Comparison of ENCODE assay signal across 13 cellular contexts in genomic region chr18:23784811-23785245, GRCh38.
DNase-seq lines count a peak whose midpoint lies in the region; ATAC-seq and TF ChIP-seq lines count a peak whose summit lies in the region.
"Had no signal": no experiment of that assay in that cellular context is flagged by ENCODE, and none has a peak within 500 bp of the region (broad histone marks: within the 10 kb centered on the region; RNA-seq: fewer than 3 reads in every experiment).

No MANE protein-coding gene starts in this region.

- no peak for TF ChIP-seq EP300 in transverse colon (IDR thresholded peaks at IDR 0.05; ENCODE audit: low read depth)

- H3K4me3 ChIP-seq in foreskin fibroblast (ENCODE audit: low read depth in 1 of 2, low read length in 2 of 2) (no peak overlapping the region), transverse colon (no peak overlapping the region)
- H3K4me3 ChIP-seq in naive thymus-derived CD4-positive, alpha-beta T cell (ENCODE audit: low read length) = no peak overlapping the region

- H3K27me3 Mint-ChIP-seq in naive thymus-derived CD4-positive, alpha-beta T cell = peaks cover 7 to 48% (median 11%) of the 10 kb centered on the region in 5 donors

- peak; percentile 74 for ATAC-seq in SK-N-SH treated with all-trans-retinoic acid at 6 μM for 48 hours
- no peak for ATAC-seq in naive thymus-derived CD4-positive, alpha-beta T cell
- ATAC-seq in GM19035 (IDR thresholded peaks at IDR 0.05; ENCODE audit: unreplicated experiment) = no peak
- ATAC-seq in HG03571 (IDR thresholded peaks at IDR 0.05; ENCODE audit: unreplicated experiment) = no peak
- ATAC-seq: naive thymus-derived CD8-positive, alpha-beta T cell had no signal

- in situ Hi-C loops in transverse colon (cut with MboI; ENCODE audit: low pct_ligation_motif_present in 1 of 4, low pct_unique_long_range_greater_than_20kb in 1 of 4, low sequenced_read_pairs in 3 of 4) = loop anchor here in 1 of 4 donors (25.0 kb wide), 1 partner anchor 98 kb away; the partner anchor contains the start of gene LAMA3

- CTCF ChIA-PET in naive thymus-derived CD4-positive, alpha-beta T cell (lab: Charles Lee) = interaction anchor here (0.5 kb wide), 1 partner anchor 76 kb away, joined by 3 read pairs; no protein-coding TSS in a partner anchor

- no peak overlapping the region for H3K27ac ChIP-seq in transverse colon
- no peak overlapping the region for H3K27ac ChIP-seq in naive thymus-derived CD4-positive, alpha-beta T cell (ENCODE audit: low read depth, low read length)
- H3K27ac ChIP-seq: HL-60 had no signal

- H3K4me3 Mint-ChIP-seq in naive thymus-derived CD4-positive, alpha-beta T cell = no peak overlapping the region
- H3K4me3 Mint-ChIP-seq: naive thymus-derived CD8-positive, alpha-beta T cell had no signal

- H3K27ac Mint-ChIP-seq in naive thymus-derived CD4-positive, alpha-beta T cell = no peak overlapping the region
- H3K27ac Mint-ChIP-seq: naive thymus-derived CD8-positive, alpha-beta T cell had no signal

- H3K4me1 Mint-ChIP-seq in naive thymus-derived CD4-positive, alpha-beta T cell = peaks cover 0 to 15% (median 10%) of the 10 kb centered on the region in 7 donors

- peaks cover 0 to 6% (median 0%) of the 10 kb centered on the region in 5 donors for H3K36me3 Mint-ChIP-seq in naive thymus-derived CD4-positive, alpha-beta T cell

- peak; percentile 10 for DNase-seq in NCI-H1105 treated with DMSO at 0.1 percent for 48 hours (lab: John Stamatoyannopoulos, UW)
- no peak for DNase-seq in NCI-H1105 (lab: John Stamatoyannopoulos, UW)
- peak; percentile 87 to 91 for DNase-seq in foreskin fibroblast
- DNase-seq in transverse colon = peak; percentile 16
- no peak for DNase-seq in naive thymus-derived CD4-positive, alpha-beta T cell
- DNase-seq: activated CD8-positive, alpha-beta memory T cell treated with anti-CD3 and anti-CD28 coated beads, Interleukin-2, amount 50 U/mL, for 4 hours; central memory CD4-positive, alpha-beta T cell; hippocampal formation; naive thymus-derived CD8-positive, alpha-beta T cell had no signal

- peaks cover 0 to 12% (median 0%) of the 10 kb centered on the region in 4 donors for H3K4me1 ChIP-seq in transverse colon
- H3K4me1 ChIP-seq in naive thymus-derived CD4-positive, alpha-beta T cell (ENCODE audit: control insufficient read depth in 2 of 2, insufficient read depth in 2 of 2, low read length in 2 of 2) = no peaks in the 10 kb centered on the region

- H3K9me3 Mint-ChIP-seq in naive thymus-derived CD4-positive, alpha-beta T cell = peaks cover 3 to 19% (median 9%) of the 10 kb centered on the region in 11 donors

- no peaks in the 10 kb centered on the region for H3K27me3 ChIP-seq in transverse colon
- H3K27me3 ChIP-seq in naive thymus-derived CD4-positive, alpha-beta T cell (ENCODE audit: control insufficient read depth in 2 of 2, insufficient read depth in 2 of 2, low read length in 2 of 2) = no peaks in the 10 kb centered on the region

- intact Hi-C loops in transverse colon (cut with DNase I; ENCODE audit: low total_unique reads) = no loop called here
- intact Hi-C loops in naive thymus-derived CD4-positive, alpha-beta T cell (cut with micrococcal nuclease) = no loop called here

- no peaks in the 10 kb centered on the region for H3K9me3 ChIP-seq in transverse colon
- H3K9me3 ChIP-seq in naive thymus-derived CD4-positive, alpha-beta T cell (ENCODE audit: control insufficient read depth in 2 of 3, low read length in 3 of 3) = peaks cover 0 to 3% (median 0%) of the 10 kb centered on the region in 3 experiments

- TF ChIP-seq CTCF in foreskin fibroblast (IDR thresholded peaks at IDR 0.05; ENCODE audit: low read depth, low read length) (no peak), transverse colon (IDR thresholded peaks at IDR 0.05) (no peak)

- TF ChIP-seq POLR2A in transverse colon (IDR thresholded peaks at IDR 0.05) = no peak

- POLR2A ChIA-PET in naive thymus-derived CD4-positive, alpha-beta T cell (lab: Charles Lee) = no interaction called here

- 17% methylated on average over 1 of the region's 1 CpG; no CpG with 5 or more reads in 1 of the 2 donors for WGBS in transverse colon (ENCODE audit: low coverage in 1 of 2), 2 donors

- no peaks in the 10 kb centered on the region for H3K36me3 ChIP-seq in transverse colon
- H3K36me3 ChIP-seq in naive thymus-derived CD4-positive, alpha-beta T cell (ENCODE audit: control insufficient read depth in 2 of 3, insufficient read depth in 3 of 3, low read length in 3 of 3) = no peaks in the 10 kb centered on the region

TF ChIP-seq in SK-N-SH treated with all-trans-retinoic acid at 6 μM for 48 hours, 23 proteins besides CTCF, POLR2A, EP300 and RAD21 (continues in another document):
- TF ChIP-seq PATZ1 (CRISPR knock-in tag; IDR thresholded peaks at IDR 0.05; ENCODE audit: borderline replicate concordance) (no peak), BACH2 (CRISPR knock-in tag; IDR thresholded peaks at IDR 0.05; ENCODE audit: borderline replicate concordance) (no peak), RARB (CRISPR knock-in tag; IDR thresholded peaks at IDR 0.05) (no peak), ZC3H10 (CRISPR knock-in tag; IDR thresholded peaks at IDR 0.05) (no peak), CREB5 (CRISPR knock-in tag; IDR thresholded peaks at IDR 0.05; ENCODE audit: low read depth) (no peak), PPARA (CRISPR knock-in tag; IDR thresholded peaks at IDR 0.05; ENCODE audit: borderline replicate concordance) (no peak), POU6F1 (CRISPR knock-in tag; IDR thresholded peaks at IDR 0.05; ENCODE audit: borderline replicate concordance, low read depth) (no peak), GLIS3 (CRISPR knock-in tag; IDR thresholded peaks at IDR 0.05) (no peak), ZNF565 (CRISPR knock-in tag; conservative IDR thresholded peaks at IDR 0.05; ENCODE audit: low read depth) (no peak), CSDC2 (CRISPR knock-in tag; IDR thresholded peaks at IDR 0.05) (no peak), ZFP30 (CRISPR knock-in tag; IDR thresholded peaks at IDR 0.05) (no peak), OSR1 (CRISPR knock-in tag; IDR thresholded peaks at IDR 0.05) (no peak), TCF4 (CRISPR knock-in tag; IDR thresholded peaks at IDR 0.05; ENCODE audit: borderline replicate concordance) (no peak), SNAI2 (CRISPR knock-in tag; IDR thresholded peaks at IDR 0.05) (no peak), CSRNP3 (CRISPR knock-in tag; IDR thresholded peaks at IDR 0.05) (no peak), ZFP3 (CRISPR knock-in tag; IDR thresholded peaks at IDR 0.05) (no peak)

Comparison
In these comparisons a context has a peak if more than half of its experiments do, and no peak if none do; other contexts are left out.
1. DNase-seq: peak in NCI-H1105 treated with DMSO at 0.1 percent for 48 hours (single experiment), foreskin fibroblast (2 of 2) and transverse colon (single experiment); none in NCI-H1105 (single experiment) and naive thymus-derived CD4-positive, alpha-beta T cell (0 of 9).